Comparison of ENCODE assay signal across 8 cellular contexts in genomic region chr11:74988541-74989268, GRCh38. TPM values are rescaled to one million over a fixed set of nuclear protein-coding genes. Genes with fewer than 3 reads are reported as not detected.
A peak's percentile ranks its signal among the peaks of the same experiment; 100 is the strongest.
DNase-seq lines count a peak whose midpoint lies in the region; ATAC-seq and TF ChIP-seq lines count a peak whose summit lies in the region.

NEU3 (plus strand) TSS chr11:74988933; CDS start chr11:74989061, 128 bp downstream.

- H3K9me3 ChIP-seq in right atrium auricular region (no peaks in the 10 kb centered on the region), uterus (no peaks in the 10 kb centered on the region)

- H3K36me3 ChIP-seq in right atrium auricular region (no peaks in the 10 kb centered on the region), uterus (no peaks in the 10 kb centered on the region)

- H3K27me3 ChIP-seq in right atrium auricular region: no peaks in the 10 kb centered on the region
- no peaks in the 10 kb centered on the region for H3K27me3 ChIP-seq in uterus

- peak within 1 kb of the TSS; percentile 60 to 72 for H3K4me3 ChIP-seq in right atrium auricular region
- peak within 1 kb of the TSS; percentile 65 to 74 for H3K4me3 ChIP-seq in uterus

- TF ChIP-seq CTCF in GM13976 (IDR thresholded peaks at IDR 0.05; ENCODE audit: borderline replicate concordance, control extremely low read depth, extremely low read depth, insufficient read depth, missing control alignments): no peak
- no peak for TF ChIP-seq CTCF in right atrium auricular region (IDR thresholded peaks at IDR 0.05)
- no peak for TF ChIP-seq CTCF in uterus (IDR thresholded peaks at IDR 0.05)

- in situ Hi-C loops in GM13976 (cut with MboI; ENCODE audit: low sequenced_read_pairs, unreplicated experiment): no loop called here

- intact Hi-C loops in T-helper 1 cell treated with Interleukin-12 subunit alpha and Interleukin-12 subunit beta and Interleukin-4 antibody, amounts not matched to agents 30 ng/mL and 1 ng/mL, for 36 hours (cut with micrococcal nuclease): loop anchor here (1.0 to 2.0 kb wide), 7 partner anchors 39 to 1393 kb away; partner anchors contain the start of genes GVQW3, PGM2L1, RNF169 and RPS3
- intact Hi-C loops in uterus (cut with DNase I; ENCODE audit: low total_unique reads): no loop called here

- no peak for TF ChIP-seq POLR2A in uterus (IDR thresholded peaks at IDR 0.05)

- H3K4me1 ChIP-seq in right atrium auricular region: peaks cover 0 to 13% of the 10 kb centered on the region in 2 donors
- H3K4me1 ChIP-seq in uterus: no peaks in the 10 kb centered on the region

- DNase-seq in GM13976 (ENCODE audit: low spot score) (peak; percentile 93), NCI-H1436 treated with DMSO at 0.1 percent for 48 hours (lab: John Stamatoyannopoulos, UW) (peak; percentile 18), amniotic epithelial cell (ENCODE audit: low read depth) (peak; percentile 66), right atrium auricular region (ENCODE audit: low spot score) (peak; percentile 77), putamen (ENCODE audit: low spot score) (peak; percentile 63), uterus (peak; percentile 65 to 71)

- ATAC-seq in HG02840 (IDR thresholded peaks at IDR 0.05; ENCODE audit: low FRiP score, unreplicated experiment): peak; percentile 79

- H3K27ac ChIP-seq in right atrium auricular region (peak within 1 kb of the TSS; percentile 70 to 73), uterus (peak within 1 kb of the TSS; percentile 51 to 67)

RNA-seq across cellular contexts. Expression of gene NEU3, which starts in this region (rescaled TPM):
- total RNA-seq in T-helper 1 cell treated with Interleukin-12 subunit alpha and Interleukin-12 subunit beta and Interleukin-4 antibody, amounts not matched to agents 30 ng/mL and 1 ng/mL, for 36 hours: 12.8 and 16.8 TPM in 2 replicates
- total RNA-seq in right atrium auricular region (1 to 10 TPM; 3.0 to 8.4 TPM), uterus (10 to 100 TPM; 10.9 to 50.0 (median 13.3) TPM)

Comparison
In these comparisons a context has a peak if more than half of its experiments do, and no peak if none do; other contexts are left out.
1. Peak in every context shown above with its lines: DNase-seq, ATAC-seq, H3K4me3 ChIP-seq and H3K27ac ChIP-seq.
2. DNase-seq: peak in every context shown above with its lines; median percentile 93 in GM13976; 77 in right atrium auricular region; 68 in uterus; 66 in amniotic epithelial cell; 63 in putamen; 18 in NCI-H1436 treated with DMSO at 0.1 percent for 48 hours.